ENCODE assay signal across 10 cellular contexts in the genomic region with DNA sequence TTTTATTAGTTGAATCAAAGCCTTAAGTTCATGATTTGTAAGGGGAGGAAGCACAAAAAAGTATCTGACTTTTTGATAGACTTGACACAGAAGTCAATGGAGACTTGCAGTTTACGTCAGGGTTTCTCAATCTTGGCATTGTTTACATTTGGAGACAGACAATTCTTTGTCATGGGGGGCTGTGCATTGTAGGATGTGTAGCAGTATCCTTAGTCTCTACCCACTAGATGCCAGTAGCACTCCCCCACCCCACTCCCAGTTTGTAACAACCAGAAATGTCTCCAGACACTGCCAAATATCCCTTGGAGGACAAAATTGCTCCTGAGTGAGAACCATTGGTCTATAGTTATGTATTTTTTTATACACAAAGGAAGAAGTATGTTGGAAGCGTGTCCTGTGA.
DNase-seq lines count a peak whose midpoint lies in the region; ATAC-seq and TF ChIP-seq lines count a peak whose summit lies in the region.
"Had no signal": no experiment of that assay in that cellular context is flagged by ENCODE, and none has a peak within 500 bp of the region (broad histone marks: within the 10 kb centered on the region; RNA-seq: fewer than 3 reads in every experiment).

No MANE protein-coding gene starts in this region.

- no TSS peak for BruUV-seq in IMR-90 (replicated peaks; lab: Mats Ljungman, UMichigan)

- H3K36me3 ChIP-seq in IMR-90 (ENCODE audit: control insufficient read depth, insufficient read depth, low read length) (no peaks in the 10 kb centered on the region), liver (ENCODE audit: control insufficient read depth in 4 of 4, insufficient read depth in 3 of 4, low read depth in 1 of 4, low read length in 3 of 4) (no peaks in the 10 kb centered on the region)

- H3K9ac ChIP-seq in IMR-90 (ENCODE audit: low read depth, low read length) (no peak overlapping the region), liver (ENCODE audit: low read depth in 1 of 2, low read length in 2 of 2) (no peak overlapping the region)

- peak overlapping the region; percentile 75 for H2BK120ac ChIP-seq in IMR-90 (ENCODE audit: low read depth, low read length)

- TF ChIP-seq RAD21 in IMR-90 (IDR thresholded peaks at IDR 0.05; ENCODE audit: low read length) (peak; percentile 50), liver (IDR thresholded peaks at IDR 0.05) (peak; percentile 8 to 25)

- intact Hi-C loops in IMR-90 (cut with micrococcal nuclease) = loop anchor here (2.0 to 10.0 kb wide), 5 partner anchors 279 to 634 kb away; no protein-coding TSS in a partner anchor

- H2BK20ac ChIP-seq in IMR-90 (ENCODE audit: low read depth, low read length) = peak overlapping the region; percentile 87; the same call in 1 of the 2 replicates

- dilution Hi-C loops in IMR-90 (cut with HindIII; ENCODE audit: low sequenced_read_pairs, unreplicated experiment) = no loop called here

- no peak overlapping the region for H3K56ac ChIP-seq in IMR-90 (ENCODE audit: extremely low read depth, insufficient read depth, low read length)

- H3K36me3 Mint-ChIP-seq in T-helper 2 cell treated with Interferon-gamma antibody and Interleukin-4, amounts not matched to agents 5 μg/mL and 100 μg/mL, for 36 hours (ENCODE audit: low read depth) = no peaks in the 10 kb centered on the region

- H3K18ac ChIP-seq in IMR-90 (ENCODE audit: low read depth, low read length) = 0 out of 2 replicates have a peak overlapping the region, but pooled peaks have one; percentile 75

- H3K4me1 ChIP-seq in IMR-90 (ENCODE audit: control insufficient read depth, insufficient read depth, low read length) (peaks cover 2% of the 10 kb centered on the region; the same call in 1 of the 2 replicates), liver (ENCODE audit: control insufficient read depth in 4 of 4, insufficient read depth in 4 of 4, low read length in 3 of 4) (no peaks in the 10 kb centered on the region)

- H3K4me3 ChIP-seq in IMR-90 (ENCODE audit: insufficient read depth, low read depth, low read length) = no peak overlapping the region
- H3K4me3 ChIP-seq in cardiac fibroblast (replicated peaks in 1 of 2; ENCODE audit: low read depth in 2 of 2, low read length in 2 of 2) = no peak overlapping the region
- no peak overlapping the region for H3K4me3 ChIP-seq in liver (ENCODE audit: low read depth in 1 of 3, low read length in 3 of 3)

- H3K27me3 ChIP-seq in IMR-90 (ENCODE audit: control insufficient read depth, insufficient read depth, low read length) (no peaks in the 10 kb centered on the region), liver (ENCODE audit: control insufficient read depth in 4 of 4, insufficient read depth in 4 of 4, low read length in 3 of 4) (peaks cover 0 to 3% (median 0%) of the 10 kb centered on the region in 4 donors)

- POLR2A ChIA-PET in IMR-90 (lab: Charles Lee; ENCODE audit: unreplicated experiment) = no interaction called here

- H3K79me1 ChIP-seq in IMR-90 (ENCODE audit: low read depth in 1 of 2, low read length in 2 of 2) = no peaks in the 10 kb centered on the region

- no peak overlapping the region for H2BK5ac ChIP-seq in IMR-90 (ENCODE audit: low read depth, low read length, poor library complexity, severe bottlenecking)

- H3K9me3 ChIP-seq in IMR-90 (ENCODE audit: control insufficient read depth, insufficient read depth, low read length) (no peaks in the 10 kb centered on the region), liver (ENCODE audit: control insufficient read depth in 4 of 4, low read length in 3 of 4) (no peaks in the 10 kb centered on the region)

- DNase-seq in Ammon's horn (ENCODE audit: low spot score) = peak; percentile 21
- DNase-seq in IMR-90 = peak; percentile 10
- DNase-seq in cardiac fibroblast (ENCODE audit: low read depth in 2 of 2) = peak; percentile 60 to 62
- no peak for DNase-seq in 8988T
- DNase-seq in NCI-H510A (lab: John Stamatoyannopoulos, UW) = no peak
- no peak for DNase-seq in omental fat pad (ENCODE audit: low spot score)
- DNase-seq in T-helper 2 cell treated with Interferon-gamma antibody and Interleukin-4, amounts not matched to agents 5 μg/mL and 100 μg/mL, for 36 hours (ENCODE audit: low spot score) = no peak
- DNase-seq: CD4-positive, alpha-beta T cell had no signal

- no peak overlapping the region for H2AFZ ChIP-seq in IMR-90 (replicated peaks; ENCODE audit: low read length, poor library complexity)

- no peaks in the 10 kb centered on the region for H3K9me1 ChIP-seq in IMR-90 (ENCODE audit: insufficient read depth, low read length)

- H2AK5ac ChIP-seq in IMR-90 (ENCODE audit: low read depth, low read length) = peak overlapping the region; percentile 56; the same call in 1 of the 2 replicates

- H3K27me3 Mint-ChIP-seq in T-helper 2 cell treated with Interferon-gamma antibody and Interleukin-4, amounts not matched to agents 5 μg/mL and 100 μg/mL, for 36 hours (ENCODE audit: low read depth) = no peaks in the 10 kb centered on the region
- H3K27me3 Mint-ChIP-seq: activated naive CD8-positive, alpha-beta T cell treated with anti-CD3 and anti-CD28 coated beads, Interleukin-2, amount 50 U/mL, for 24 hours; CD4-positive, alpha-beta T cell had no signal

- H4K5ac ChIP-seq in IMR-90 (ENCODE audit: low read depth, low read length) = 0 out of 2 replicates have a peak overlapping the region, but pooled peaks have one; percentile 61

- WGBS in IMR-90 (ENCODE audit: extremely low coverage in 2 of 2, insufficient read length in 1 of 2), 2 experiments = no CpG with 5 or more reads among the region's 2 CpGs
- 57% methylated on average over 2 of the region's 2 CpGs for WGBS in liver

- in situ Hi-C loops in IMR-90 (cut with MboI; ENCODE audit: low sequenced_read_pairs) = no loop called here

- H3K23ac ChIP-seq in IMR-90 (ENCODE audit: low read depth, low read length) = peak overlapping the region; percentile 65; the same call in 1 of the 2 replicates

- peak overlapping the region; percentile 25; the same call in 1 of the 2 replicates for H4K91ac ChIP-seq in IMR-90 (ENCODE audit: insufficient read depth, low read depth, low read length)

- ATAC-seq in IMR-90 (ENCODE audit: low read depth) = no peak
- no peak for ATAC-seq in omental fat pad (ENCODE audit: low FRiP score)
- ATAC-seq: activated naive CD8-positive, alpha-beta T cell treated with anti-CD3 and anti-CD28 coated beads, Interleukin-2, amount 50 U/mL, for 24 hours had no signal

- 0 out of 2 replicates have a peak overlapping the region, but pooled peaks have one; percentile 50 for H3K4ac ChIP-seq in IMR-90 (ENCODE audit: low read depth, low read length)

- H3K4me1 Mint-ChIP-seq in T-helper 2 cell treated with Interferon-gamma antibody and Interleukin-4, amounts not matched to agents 5 μg/mL and 100 μg/mL, for 36 hours (ENCODE audit: low read depth) = no peaks in the 10 kb centered on the region
- H3K4me1 Mint-ChIP-seq: activated naive CD8-positive, alpha-beta T cell treated with anti-CD3 and anti-CD28 coated beads, Interleukin-2, amount 50 U/mL, for 24 hours had no signal

- no peaks in the 10 kb centered on the region for H3K9me3 Mint-ChIP-seq in T-helper 2 cell treated with Interferon-gamma antibody and Interleukin-4, amounts not matched to agents 5 μg/mL and 100 μg/mL, for 36 hours
- H3K9me3 Mint-ChIP-seq: activated naive CD8-positive, alpha-beta T cell treated with anti-CD3 and anti-CD28 coated beads, Interleukin-2, amount 50 U/mL, for 24 hours; CD4-positive, alpha-beta T cell had no signal

- H3K4me3 Mint-ChIP-seq in T-helper 2 cell treated with Interferon-gamma antibody and Interleukin-4, amounts not matched to agents 5 μg/mL and 100 μg/mL, for 36 hours = no peak overlapping the region
- H3K4me3 Mint-ChIP-seq: activated naive CD8-positive, alpha-beta T cell treated with anti-CD3 and anti-CD28 coated beads, Interleukin-2, amount 50 U/mL, for 24 hours; CD4-positive, alpha-beta T cell had no signal

- H2AK9ac ChIP-seq in IMR-90 (replicated peaks; ENCODE audit: low read depth, low read length, poor library complexity) = no peak overlapping the region

- peak overlapping the region; percentile 5; the same call in 1 of the 3 replicates for H2BK15ac ChIP-seq in IMR-90 (ENCODE audit: low read depth, low read length)

- peak overlapping the region in 1 of 2 experiments; percentile 41; a peak in 2 of 4 replicates for H4K8ac ChIP-seq in IMR-90 (ENCODE audit: low read depth in 2 of 2, low read length in 2 of 2)

- CTCF ChIA-PET in IMR-90 (lab: Yijun Ruan, JAX) = interaction anchor here (0.6 to 0.8 kb wide), 2 partner anchors 158 to 705 kb away, joined by 3 to 7 read pairs; no protein-coding TSS in a partner anchor

- no peak overlapping the region for H3K27ac ChIP-seq in IMR-90 (ENCODE audit: insufficient read depth, low read length)
- no peak overlapping the region for H3K27ac ChIP-seq in liver (ENCODE audit: low read depth in 1 of 2, low read length in 2 of 2)

- H3K14ac ChIP-seq in IMR-90 (replicated peaks; ENCODE audit: low read depth, low read length) = peak overlapping the region; percentile 78; the same call in 1 of the 2 replicates

- H3K4me2 ChIP-seq in IMR-90 (ENCODE audit: low read depth, low read length) = no peak overlapping the region

- no peak for TF ChIP-seq POLR2A in IMR-90 (IDR thresholded peaks at IDR 0.05; ENCODE audit: low read depth, low read length)

- no peaks in the 10 kb centered on the region for H4K20me1 ChIP-seq in IMR-90 (ENCODE audit: insufficient read depth, low read length)

- peak; percentile 21; the same call in 1 of the 2 replicates for TF ChIP-seq CTCF in IMR-90 (conservative IDR thresholded peaks at IDR 0.05; ENCODE audit: low read depth, low read length)
- TF ChIP-seq CTCF in cardiac fibroblast (IDR thresholded peaks at IDR 0.05; ENCODE audit: low read depth, low read length) = peak; percentile 30
- no peak for TF ChIP-seq CTCF in liver (IDR thresholded peaks at IDR 0.05; ENCODE audit: low read depth, low read length, missing input control)
- TF ChIP-seq CTCF in omental fat pad (IDR thresholded peaks at IDR 0.05) = no peak

- H3K27ac Mint-ChIP-seq in T-helper 2 cell treated with Interferon-gamma antibody and Interleukin-4, amounts not matched to agents 5 μg/mL and 100 μg/mL, for 36 hours = no peak overlapping the region
- H3K27ac Mint-ChIP-seq: activated naive CD8-positive, alpha-beta T cell treated with anti-CD3 and anti-CD28 coated beads, Interleukin-2, amount 50 U/mL, for 24 hours; CD4-positive, alpha-beta T cell had no signal

TF ChIP-seq in liver, 16 proteins besides CTCF, POLR2A, EP300 and RAD21 (continues in another document):
- TF ChIP-seq, protein P1, sequence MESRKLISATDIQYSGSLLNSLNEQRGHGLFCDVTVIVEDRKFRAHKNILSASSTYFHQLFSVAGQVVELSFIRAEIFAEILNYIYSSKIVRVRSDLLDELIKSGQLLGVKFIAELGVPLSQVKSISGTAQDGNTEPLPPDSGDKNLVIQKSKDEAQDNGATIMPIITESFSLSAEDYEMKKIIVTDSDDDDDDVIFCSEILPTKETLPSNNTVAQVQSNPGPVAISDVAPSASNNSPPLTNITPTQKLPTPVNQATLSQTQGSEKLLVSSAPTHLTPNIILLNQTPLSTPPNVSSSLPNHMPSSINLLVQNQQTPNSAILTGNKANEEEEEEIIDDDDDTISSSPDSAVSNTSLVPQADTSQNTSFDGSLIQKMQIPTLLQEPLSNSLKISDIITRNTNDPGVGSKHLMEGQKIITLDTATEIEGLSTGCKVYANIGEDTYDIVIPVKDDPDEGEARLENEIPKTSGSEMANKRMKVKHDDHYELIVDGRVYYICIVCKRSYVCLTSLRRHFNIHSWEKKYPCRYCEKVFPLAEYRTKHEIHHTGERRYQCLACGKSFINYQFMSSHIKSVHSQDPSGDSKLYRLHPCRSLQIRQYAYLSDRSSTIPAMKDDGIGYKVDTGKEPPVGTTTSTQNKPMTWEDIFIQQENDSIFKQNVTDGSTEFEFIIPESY (IDR thresholded peaks at IDR 0.05) = no peak

Comparison
In these comparisons a context has a peak if more than half of its experiments do, and no peak if none do; other contexts are left out.
1. DNase-seq: peak in Ammon's horn (single experiment), IMR-90 (single experiment) and cardiac fibroblast (2 of 2); none in 8988T (single experiment), NCI-H510A (single experiment), omental fat pad (single experiment) and T-helper 2 cell treated with Interferon-gamma antibody and Interleukin-4, amounts not matched to agents 5 μg/mL and 100 μg/mL, for 36 hours (single experiment).
2. CTCF ChIP-seq: peak in IMR-90 (single experiment) and cardiac fibroblast (single experiment); none in liver (single experiment) and omental fat pad (0 of 3).